16 cellular contexts compared by ENCODE assay signal in genomic region chr4:61521451-61521850, GRCh38.
DNase-seq lines count a peak whose midpoint lies in the region; ATAC-seq and TF ChIP-seq lines count a peak whose summit lies in the region.
"Had no signal": no experiment of that assay in that cellular context is flagged by ENCODE, and none has a peak within 500 bp of the region (broad histone marks: within the 10 kb centered on the region; RNA-seq: fewer than 3 reads in every experiment).

No MANE protein-coding gene starts in this region.

- no peak overlapping the region for H4K91ac ChIP-seq in H9 (ENCODE audit: insufficient read length, low read depth, low read length)

- no peak overlapping the region for H3K23ac ChIP-seq in H9 (ENCODE audit: insufficient read length, low read depth, low read length)

- no peak overlapping the region for H3K27ac ChIP-seq in H9 (ENCODE audit: insufficient read length, low read depth, low read length)
- no peak overlapping the region for H3K27ac ChIP-seq in foreskin keratinocyte
- H3K27ac ChIP-seq: SJCRH30 had no signal

- H3K4me3 Mint-ChIP-seq in Calu3 (ENCODE audit: low read depth, unreplicated experiment), result no peak overlapping the region
- H3K4me3 Mint-ChIP-seq in H9, result no peak overlapping the region
- no peak overlapping the region for H3K4me3 Mint-ChIP-seq in mesothelial cell of epicardium
- no peak overlapping the region for H3K4me3 Mint-ChIP-seq in naive thymus-derived CD8-positive, alpha-beta T cell
- H3K4me3 Mint-ChIP-seq in activated T-helper 17 cell treated with anti-CD3 and anti-CD28 coated beads, Interleukin-2, amount 50 U/mL, for 72 hours, result no peak overlapping the region

- intact Hi-C loops in Calu3 (cut with micrococcal nuclease; ENCODE audit: unreplicated experiment), result no loop called here

- H3K79me1 ChIP-seq in H9 (ENCODE audit: insufficient read depth, low read depth, low read length, poor library complexity, severe bottlenecking), result no peaks in the 10 kb centered on the region

- H4K5ac ChIP-seq in H9 (ENCODE audit: insufficient read length, low read depth, low read length), result no peak overlapping the region

- no TSS peak for BruUV-seq in Calu3 (replicated peaks; lab: Mats Ljungman, UMichigan)

- H3K4ac ChIP-seq in H9 (ENCODE audit: low read depth, low read length), result no peak overlapping the region

- H2AFZ ChIP-seq in H9 (ENCODE audit: low read length), result no peak overlapping the region

- H3K18ac ChIP-seq in H9 (ENCODE audit: insufficient read length, low read depth, low read length), result no peak overlapping the region

- POLR2A ChIA-PET in naive thymus-derived CD8-positive, alpha-beta T cell (lab: Charles Lee), result no interaction called here

- no peaks in the 10 kb centered on the region for H4K20me1 ChIP-seq in H9 (ENCODE audit: control insufficient read depth, insufficient read depth, insufficient read length)

- H2AK5ac ChIP-seq in H9 (ENCODE audit: insufficient read length, low read length), result no peak overlapping the region

- no peaks in the 10 kb centered on the region for H3K23me2 ChIP-seq in H9 (ENCODE audit: insufficient read length, low read depth, low read length, poor library complexity, severe bottlenecking)

- DNase-seq in Calu3, result no peak
- no peak for DNase-seq in H9
- DNase-seq in amniotic epithelial cell (ENCODE audit: low read depth), result peak; percentile 93
- DNase-seq in foreskin keratinocyte, result peak in 1 of 2 donors; percentile 11
- DNase-seq in mesothelial cell of epicardium (ENCODE audit: low spot score in 2 of 2, unreplicated experiment in 2 of 2), result no peak
- DNase-seq in naive thymus-derived CD8-positive, alpha-beta T cell, result no peak
- DNase-seq in NCI-H345 (lab: John Stamatoyannopoulos, UW), result no peak
- DNase-seq: NCI-H1092 treated with DMSO at 0.1 percent for 48 hours, NCI-H1436, NCI-H187, NCI-H446 treated with DMSO at 0.1 percent for 48 hours, NCI-H526, OCI-M1, SJCRH30 had no signal

- WGBS in H9 (ENCODE audit: extremely low coverage, insufficient read length, low lambda C conversion rate), result no CpG with 5 or more reads among the region's 1 CpG

- no peak overlapping the region for H2BK12ac ChIP-seq in H9 (ENCODE audit: insufficient read length, low read depth, low read length)

- H3K27me3 Mint-ChIP-seq in Calu3 (ENCODE audit: unreplicated experiment), result no peaks in the 10 kb centered on the region
- H3K27me3 Mint-ChIP-seq in H9 (ENCODE audit: low read depth), result no peaks in the 10 kb centered on the region
- no peaks in the 10 kb centered on the region for H3K27me3 Mint-ChIP-seq in mesothelial cell of epicardium (ENCODE audit: low read depth)
- H3K27me3 Mint-ChIP-seq in naive thymus-derived CD8-positive, alpha-beta T cell, result no peaks in the 10 kb centered on the region
- no peaks in the 10 kb centered on the region for H3K27me3 Mint-ChIP-seq in activated T-helper 17 cell treated with anti-CD3 and anti-CD28 coated beads, Interleukin-2, amount 50 U/mL, for 72 hours

- H3K36me3 Mint-ChIP-seq in Calu3 (ENCODE audit: insufficient read depth, unreplicated experiment), result peaks cover 8% of the 10 kb centered on the region
- no peaks in the 10 kb centered on the region for H3K36me3 Mint-ChIP-seq in H9 (ENCODE audit: insufficient read depth in 1 of 3, low read depth in 3 of 3)
- H3K36me3 Mint-ChIP-seq in mesothelial cell of epicardium, result no peaks in the 10 kb centered on the region
- no peaks in the 10 kb centered on the region for H3K36me3 Mint-ChIP-seq in naive thymus-derived CD8-positive, alpha-beta T cell
- H3K36me3 Mint-ChIP-seq in activated T-helper 17 cell treated with anti-CD3 and anti-CD28 coated beads, Interleukin-2, amount 50 U/mL, for 72 hours (ENCODE audit: low read depth), result no peaks in the 10 kb centered on the region

- ATAC-seq in foreskin keratinocyte, result peak; percentile 67
- no peak for ATAC-seq in naive thymus-derived CD8-positive, alpha-beta T cell
- ATAC-seq in activated T-helper 17 cell treated with anti-CD3 and anti-CD28 coated beads, Interleukin-2, amount 50 U/mL, for 72 hours (replicated peaks), result no peak
- ATAC-seq: SK-N-SH treated with all-trans-retinoic acid at 6 μM for 48 hours had no signal

- H2BK15ac ChIP-seq in H9 (ENCODE audit: low read depth, low read length), result no peak overlapping the region

- TF ChIP-seq CTCF in Calu3 (IDR thresholded peaks at IDR 0.05; ENCODE audit: unreplicated experiment) (no peak), H9 (conservative IDR thresholded peaks at IDR 0.05) (no peak), foreskin keratinocyte (conservative IDR thresholded peaks at IDR 0.05) (no peak), mesothelial cell of epicardium (IDR thresholded peaks at IDR 0.05; ENCODE audit: unreplicated experiment) (no peak)

- H3K4me2 ChIP-seq in H9 (ENCODE audit: insufficient read depth, insufficient read length, low read length), result no peak overlapping the region

- H3K4me1 Mint-ChIP-seq in Calu3 (ENCODE audit: low read depth, unreplicated experiment), result peaks cover 21% of the 10 kb centered on the region
- H3K4me1 Mint-ChIP-seq in H9, result peaks cover 27 to 35% of the 10 kb centered on the region in 2 experiments
- H3K4me1 Mint-ChIP-seq in mesothelial cell of epicardium, result peaks cover 41% of the 10 kb centered on the region
- no peaks in the 10 kb centered on the region for H3K4me1 Mint-ChIP-seq in naive thymus-derived CD8-positive, alpha-beta T cell
- no peaks in the 10 kb centered on the region for H3K4me1 Mint-ChIP-seq in activated T-helper 17 cell treated with anti-CD3 and anti-CD28 coated beads, Interleukin-2, amount 50 U/mL, for 72 hours

- no peak overlapping the region for H3K14ac ChIP-seq in H9 (ENCODE audit: insufficient read depth, low read length)

- H3K79me2 ChIP-seq in H9 (ENCODE audit: insufficient read depth, low read length), result no peaks in the 10 kb centered on the region

- no peak overlapping the region for H2BK120ac ChIP-seq in H9 (ENCODE audit: low read depth, low read length, poor library complexity, severe bottlenecking)

- H4K8ac ChIP-seq in H9 (replicated peaks; ENCODE audit: insufficient read length, low read depth, low read length), result no peak overlapping the region

- no peak overlapping the region for H3K56ac ChIP-seq in H9 (ENCODE audit: insufficient read length, low read depth, low read length)

- no peak overlapping the region for H3T11ph ChIP-seq in H9 (ENCODE audit: low read length)

- H3K9me3 ChIP-seq in H9 (ENCODE audit: control insufficient read depth, low read depth, low read length), result no peaks in the 10 kb centered on the region
- H3K9me3 ChIP-seq: SJCRH30 had no signal

- H3K4me1 ChIP-seq in H9 (ENCODE audit: insufficient read depth, low read length) (peaks cover 5% of the 10 kb centered on the region), foreskin keratinocyte (peaks cover 15% of the 10 kb centered on the region)
- H3K4me1 ChIP-seq: SJCRH30 had no signal

- CTCF ChIA-PET in Calu3 (lab: Charles Lee), result no interaction called here

- H3K27me3 ChIP-seq in H9 (ENCODE audit: insufficient read depth, low read length) (no peaks in the 10 kb centered on the region), foreskin keratinocyte (no peaks in the 10 kb centered on the region)
- H3K27me3 ChIP-seq: SJCRH30 had no signal

- H3K9ac ChIP-seq in H9 (ENCODE audit: extremely low read depth, insufficient read length, low read length), result no peak overlapping the region

- peaks cover 5% of the 10 kb centered on the region for H3K9me3 Mint-ChIP-seq in Calu3 (ENCODE audit: low read depth, unreplicated experiment)
- H3K9me3 Mint-ChIP-seq in H9, result no peaks in the 10 kb centered on the region
- peaks cover 4% of the 10 kb centered on the region for H3K9me3 Mint-ChIP-seq in mesothelial cell of epicardium
- peaks cover 2 to 34% (median 10%) of the 10 kb centered on the region in 9 donors for H3K9me3 Mint-ChIP-seq in naive thymus-derived CD8-positive, alpha-beta T cell
- peaks cover 20% of the 10 kb centered on the region for H3K9me3 Mint-ChIP-seq in activated T-helper 17 cell treated with anti-CD3 and anti-CD28 coated beads, Interleukin-2, amount 50 U/mL, for 72 hours

- H2BK5ac ChIP-seq in H9 (ENCODE audit: insufficient read length, low read length), result no peak overlapping the region

- no peak overlapping the region for H2BK20ac ChIP-seq in H9 (ENCODE audit: low read depth, low read length, poor library complexity, severe bottlenecking)

- H3K27ac Mint-ChIP-seq in Calu3 (ENCODE audit: unreplicated experiment), result peak overlapping the region; percentile 78
- H3K27ac Mint-ChIP-seq in H9, result peak overlapping the region in 2 of 3 experiments; percentile 1 to 3; a peak in 2 of 7 replicates
- H3K27ac Mint-ChIP-seq in mesothelial cell of epicardium, result no peak overlapping the region
- H3K27ac Mint-ChIP-seq in naive thymus-derived CD8-positive, alpha-beta T cell, result no peak overlapping the region
- no peak overlapping the region for H3K27ac Mint-ChIP-seq in activated T-helper 17 cell treated with anti-CD3 and anti-CD28 coated beads, Interleukin-2, amount 50 U/mL, for 72 hours

Comparison
In these comparisons a context has a peak if more than half of its experiments do, and no peak if none do; other contexts are left out.
1. H3K27ac Mint-ChIP-seq: peak in Calu3 (single experiment) and H9 (2 of 3); none in mesothelial cell of epicardium (single experiment), naive thymus-derived CD8-positive, alpha-beta T cell (0 of 10) and activated T-helper 17 cell treated with anti-CD3 and anti-CD28 coated beads, Interleukin-2, amount 50 U/mL, for 72 hours (single experiment).